In the genomic region with DNA sequence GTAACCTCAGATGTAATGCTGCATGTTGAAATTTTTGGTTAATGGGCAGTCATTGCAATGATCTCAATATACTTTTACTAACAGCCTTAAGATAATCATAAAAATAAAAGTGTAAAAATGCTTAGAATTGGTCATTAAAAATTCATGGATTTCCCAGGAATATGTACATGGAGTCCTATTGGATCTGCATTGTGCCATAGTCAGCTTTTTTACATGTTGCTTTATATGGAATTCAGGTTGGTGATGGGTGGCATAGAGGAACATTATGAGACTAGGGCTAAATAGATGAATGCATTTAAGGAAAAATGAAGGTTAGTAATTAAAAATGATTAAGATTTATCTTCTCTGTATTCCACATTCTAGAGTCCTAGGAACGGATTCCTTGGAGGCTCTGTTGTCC, we compare ENCODE assay signal across 19 cellular contexts.
DNase-seq lines count a peak whose midpoint lies in the region; ATAC-seq, FAIRE-seq and TF ChIP-seq lines count a peak whose summit lies in the region.
"Had no signal": no experiment of that assay in that cellular context is flagged by ENCODE, and none has a peak within 500 bp of the region (broad histone marks: within the 10 kb centered on the region; RNA-seq: fewer than 3 reads in every experiment).

No MANE protein-coding gene starts in this region.

- dilution Hi-C loops in IMR-90 (cut with HindIII; ENCODE audit: low sequenced_read_pairs, unreplicated experiment) = no loop called here

- DNase-seq in HepG2 (ENCODE audit: low spot score) (no peak), right lobe of liver (no peak), IMR-90 (no peak), K562 (ENCODE audit: extremely low read depth in 1 of 4, low spot score in 3 of 4) (no peak), GM12891 (ENCODE audit: insufficient read length, low spot score) (no peak)
- DNase-seq in activated CD8-positive, alpha-beta memory T cell treated with anti-CD3 and anti-CD28 coated beads for 24 hours = no peak
- DNase-seq: ACHN; BE2C; C1 segment of cervical spinal cord; CD4-positive, alpha-beta memory T cell; CD4-positive, CD25-positive, alpha-beta regulatory T cell; CD8-positive, alpha-beta memory T cell; COR-L47; GF-D8 had no signal

- FAIRE-seq in HepG2 (lab: Jason Lieb, UNC) (no peak), K562 (lab: Jason Lieb, UNC) (no peak), GM12891 (lab: Jason Lieb, UNC) (no peak)
- FAIRE-seq: G401.6, GM12892, GM18507 had no signal

- no peak overlapping the region for H2AK5ac ChIP-seq in IMR-90 (ENCODE audit: low read depth, low read length)

- H3K4me3 ChIP-seq in HepG2 (replicated peaks in 1 of 3; ENCODE audit: insufficient read depth in 1 of 3, low read depth in 2 of 3, low read length in 3 of 3) (no peak overlapping the region), right lobe of liver (no peak overlapping the region), IMR-90 (ENCODE audit: insufficient read depth, low read depth, low read length) (no peak overlapping the region), K562 (no peak overlapping the region)
- H3K4me3 ChIP-seq: BLaER1 had no signal

- 0% methylated on average over 1 of the region's 1 CpG for WGBS in HepG2 (ENCODE audit: low lambda C conversion rate)
- 58% methylated on average over 1 of the region's 1 CpG for WGBS in right lobe of liver (ENCODE audit: insufficient coverage, low coverage, low lambda C conversion rate, missing lambda C conversion rate)
- no CpG with 5 or more reads among the region's 1 CpG for WGBS in IMR-90 (ENCODE audit: extremely low coverage in 2 of 2, insufficient read length in 1 of 2), 2 experiments
- 0% methylated on average over 1 of the region's 1 CpG for WGBS in K562 (ENCODE audit: insufficient coverage, low coverage, missing lambda C conversion rate)

- H3K9ac ChIP-seq in HepG2 (ENCODE audit: insufficient read depth, low read depth, low read length) (no peak overlapping the region), IMR-90 (ENCODE audit: low read depth, low read length) (no peak overlapping the region), K562 (ENCODE audit: insufficient read depth in 1 of 2, low read depth in 2 of 2, low read length in 2 of 2) (no peak overlapping the region)
- H3K9ac ChIP-seq: BLaER1 had no signal

- TF ChIP-seq EP300 in HepG2 (IDR thresholded peaks at IDR 0.05; ENCODE audit: low read depth in 2 of 2, low read length in 2 of 2) (no peak), HepG2 (CRISPR knock-in tag; IDR thresholded peaks at IDR 0.05; ENCODE audit: borderline replicate concordance) (no peak), K562 (IDR thresholded peaks at IDR 0.05; ENCODE audit: low read length) (no peak)

- no peaks in the 10 kb centered on the region for H3K79me2 ChIP-seq in HepG2 (ENCODE audit: insufficient read depth, low read length)
- no peaks in the 10 kb centered on the region for H3K79me2 ChIP-seq in K562 (ENCODE audit: control insufficient read depth, insufficient read depth, low read length)

- H2AK9ac ChIP-seq in IMR-90 (replicated peaks; ENCODE audit: low read depth, low read length, poor library complexity) = no peak overlapping the region

- no peak overlapping the region for H4K8ac ChIP-seq in IMR-90 (ENCODE audit: low read depth in 2 of 2, low read length in 2 of 2)

- H3K4me2 ChIP-seq in HepG2 (ENCODE audit: low read depth, low read length) (no peak overlapping the region), IMR-90 (ENCODE audit: low read depth, low read length) (no peak overlapping the region), K562 (ENCODE audit: insufficient read depth, low read length) (no peak overlapping the region)
- H3K4me2 ChIP-seq: BLaER1 had no signal

- H3K4ac ChIP-seq in IMR-90 (ENCODE audit: low read depth, low read length) = no peak overlapping the region

- no peak for ATAC-seq in HepG2
- ATAC-seq in right lobe of liver = no peak
- no peak for ATAC-seq in IMR-90 (ENCODE audit: low read depth)
- no peak for ATAC-seq in K562

- no peak overlapping the region for H3K56ac ChIP-seq in IMR-90 (ENCODE audit: extremely low read depth, insufficient read depth, low read length)

- H2AFZ ChIP-seq in HepG2 (ENCODE audit: low read length) (no peak overlapping the region), IMR-90 (replicated peaks; ENCODE audit: low read length, poor library complexity) (no peak overlapping the region), K562 (ENCODE audit: low read depth, low read length) (no peak overlapping the region)

- no peak overlapping the region for H4K5ac ChIP-seq in IMR-90 (ENCODE audit: low read depth, low read length)

- TF ChIP-seq CTCF in HepG2 (CRISPR knock-in tag; IDR thresholded peaks at IDR 0.05) (no peak), right lobe of liver (IDR thresholded peaks at IDR 0.05) (no peak), IMR-90 (conservative IDR thresholded peaks at IDR 0.05; ENCODE audit: low read depth, low read length) (no peak), K562 (IDR thresholded peaks at IDR 0.05 in 2 of 3, conservative IDR thresholded peaks at IDR 0.05 in 1 of 3; ENCODE audit: insufficient read depth in 2 of 3, low read depth in 1 of 3, low read length in 3 of 3) (no peak)

- POLR2A ChIA-PET in HepG2 (lab: Yijun Ruan, JAX) = no interaction called here
- POLR2A ChIA-PET in IMR-90 (lab: Charles Lee; ENCODE audit: unreplicated experiment) = no interaction called here
- POLR2A ChIA-PET in K562 (lab: Yijun Ruan, JAX) = interaction anchor here (0.6 kb wide), 2 partner anchors 55 to 234 kb away, joined by 3 to 4 read pairs; no protein-coding TSS in a partner anchor

- BruUV-seq in HepG2 (replicated peaks; lab: Mats Ljungman, UMichigan) (no TSS peak), IMR-90 (replicated peaks; lab: Mats Ljungman, UMichigan) (no TSS peak), K562 (replicated peaks; lab: Mats Ljungman, UMichigan) (no TSS peak)

- in situ Hi-C loops in HepG2 (cut with HindIII; ENCODE audit: extremely low pct_ligation_motif_present, low pct_unique_long_range_greater_than_20kb) (no loop called here), IMR-90 (cut with MboI; ENCODE audit: low sequenced_read_pairs) (no loop called here), K562 (cut with MboI) (no loop called here)

- no peak for TF ChIP-seq POLR2A in HepG2 (IDR thresholded peaks at IDR 0.05; ENCODE audit: insufficient read depth in 1 of 2, low read depth in 2 of 2, low read length in 2 of 2)
- TF ChIP-seq POLR2A in right lobe of liver (IDR thresholded peaks at IDR 0.05) = no peak
- no peak for TF ChIP-seq POLR2A in IMR-90 (IDR thresholded peaks at IDR 0.05; ENCODE audit: low read depth, low read length)
- TF ChIP-seq POLR2A in K562 (conservative IDR thresholded peaks at IDR 0.05) = no peak
- no peak for TF ChIP-seq POLR2A in GM12891 (IDR thresholded peaks at IDR 0.05; ENCODE audit: low read depth, low read length)

- no peaks in the 10 kb centered on the region for H3K9me3 ChIP-seq in HepG2 (ENCODE audit: low read length)
- no peaks in the 10 kb centered on the region for H3K9me3 ChIP-seq in right lobe of liver
- H3K9me3 ChIP-seq in IMR-90 (ENCODE audit: control insufficient read depth, insufficient read depth, low read length) = no peaks in the 10 kb centered on the region
- no peaks in the 10 kb centered on the region for H3K9me3 ChIP-seq in K562 (replicated peaks; ENCODE audit: control insufficient read depth, insufficient read depth, low read depth, low read length)
- H3K9me3 ChIP-seq: BE2C, BLaER1 had no signal

- no peaks in the 10 kb centered on the region for H3K4me1 ChIP-seq in HepG2 (ENCODE audit: insufficient read depth, low read length)
- H3K4me1 ChIP-seq in right lobe of liver = no peaks in the 10 kb centered on the region
- no peaks in the 10 kb centered on the region for H3K4me1 ChIP-seq in IMR-90 (ENCODE audit: control insufficient read depth, insufficient read depth, low read length)
- H3K4me1 ChIP-seq in K562 (replicated peaks in 1 of 2; ENCODE audit: control insufficient read depth in 2 of 2, insufficient read depth in 2 of 2, low read length in 2 of 2) = no peaks in the 10 kb centered on the region
- H3K4me1 ChIP-seq: BE2C, BLaER1 had no signal

- CTCF ChIA-PET in HepG2 (lab: Yijun Ruan, JAX; ENCODE audit: low intra/inter-chr PET ratio, low total read pairs) (no interaction called here), IMR-90 (lab: Yijun Ruan, JAX) (no interaction called here), K562 (lab: Yijun Ruan, JAX; ENCODE audit: low intra/inter-chr PET ratio) (no interaction called here)

- no peak overlapping the region for H3K23ac ChIP-seq in IMR-90 (ENCODE audit: low read depth, low read length)

- H4K20me1 ChIP-seq in HepG2 (ENCODE audit: insufficient read depth, low read length) (no peaks in the 10 kb centered on the region), IMR-90 (ENCODE audit: insufficient read depth, low read length) (no peaks in the 10 kb centered on the region), K562 (replicated peaks; ENCODE audit: control insufficient read depth, insufficient read depth, low read length) (no peaks in the 10 kb centered on the region)
- H4K20me1 ChIP-seq: BLaER1 had no signal

- no peak overlapping the region for H3K14ac ChIP-seq in IMR-90 (replicated peaks; ENCODE audit: low read depth, low read length)

- no peak overlapping the region for H4K91ac ChIP-seq in IMR-90 (ENCODE audit: insufficient read depth, low read depth, low read length)

- no peak overlapping the region for H3K18ac ChIP-seq in IMR-90 (ENCODE audit: low read depth, low read length)

- H2BK15ac ChIP-seq in IMR-90 (ENCODE audit: low read depth, low read length) = no peak overlapping the region

- H3K36me3 ChIP-seq in HepG2 (replicated peaks in 1 of 2; ENCODE audit: control insufficient read depth in 1 of 2, insufficient read depth in 2 of 2, low read length in 2 of 2) = no peaks in the 10 kb centered on the region
- H3K36me3 ChIP-seq in right lobe of liver = no peaks in the 10 kb centered on the region
- H3K36me3 ChIP-seq in IMR-90 (ENCODE audit: control insufficient read depth, insufficient read depth, low read length) = no peaks in the 10 kb centered on the region
- H3K36me3 ChIP-seq in K562 (ENCODE audit: control insufficient read depth, insufficient read depth, low read length) = no peaks in the 10 kb centered on the region
- H3K36me3 ChIP-seq: BE2C, BLaER1 had no signal

- H3K27ac ChIP-seq in HepG2 (ENCODE audit: extremely low read length, insufficient read depth, low read length) = no peak overlapping the region
- no peak overlapping the region for H3K27ac ChIP-seq in right lobe of liver
- H3K27ac ChIP-seq in IMR-90 (ENCODE audit: insufficient read depth, low read length) = no peak overlapping the region
- H3K27ac ChIP-seq in K562 (ENCODE audit: extremely low read depth, low read depth, low read length) = no peak overlapping the region
- H3K27ac ChIP-seq: 22Rv1, BLaER1 had no signal

- H2BK20ac ChIP-seq in IMR-90 (ENCODE audit: low read depth, low read length) = no peak overlapping the region

- no peak overlapping the region for H2BK5ac ChIP-seq in IMR-90 (ENCODE audit: low read depth, low read length, poor library complexity, severe bottlenecking)

- TF ChIP-seq RAD21 in HepG2 (CRISPR knock-in tag; IDR thresholded peaks at IDR 0.05) = no peak
- no peak for TF ChIP-seq RAD21 in IMR-90 (IDR thresholded peaks at IDR 0.05; ENCODE audit: low read length)
- TF ChIP-seq RAD21 in K562 (CRISPR knock-in tag; conservative IDR thresholded peaks at IDR 0.05 in 1 of 2, IDR thresholded peaks at IDR 0.05 in 1 of 2) = no peak

- no peak overlapping the region for H2BK120ac ChIP-seq in IMR-90 (ENCODE audit: low read depth, low read length)

- intact Hi-C loops in HepG2 (cut with micrococcal nuclease; ENCODE audit: unreplicated experiment) (no loop called here), right lobe of liver (cut with DNase I) (no loop called here), IMR-90 (cut with micrococcal nuclease) (no loop called here), K562 (cut with micrococcal nuclease) (no loop called here)

- H3K79me1 ChIP-seq in IMR-90 (ENCODE audit: low read depth in 1 of 2, low read length in 2 of 2) = no peaks in the 10 kb centered on the region

- no peaks in the 10 kb centered on the region for H3K27me3 ChIP-seq in HepG2 (ENCODE audit: control insufficient read depth in 1 of 2, insufficient read depth in 2 of 2, low read length in 2 of 2)
- no peaks in the 10 kb centered on the region for H3K27me3 ChIP-seq in right lobe of liver
- no peaks in the 10 kb centered on the region for H3K27me3 ChIP-seq in IMR-90 (ENCODE audit: control insufficient read depth, insufficient read depth, low read length)
- H3K27me3 ChIP-seq in K562 (ENCODE audit: control insufficient read depth in 2 of 2, insufficient read depth in 2 of 2, low read length in 2 of 2) = no peaks in the 10 kb centered on the region
- H3K27me3 ChIP-seq: BLaER1 had no signal

- H3K9me1 ChIP-seq in IMR-90 (ENCODE audit: insufficient read depth, low read length) (no peaks in the 10 kb centered on the region), K562 (ENCODE audit: control insufficient read depth, insufficient read depth, low read length) (no peaks in the 10 kb centered on the region)
